ENCODE assay signal across 8 cellular contexts in the genomic region with DNA sequence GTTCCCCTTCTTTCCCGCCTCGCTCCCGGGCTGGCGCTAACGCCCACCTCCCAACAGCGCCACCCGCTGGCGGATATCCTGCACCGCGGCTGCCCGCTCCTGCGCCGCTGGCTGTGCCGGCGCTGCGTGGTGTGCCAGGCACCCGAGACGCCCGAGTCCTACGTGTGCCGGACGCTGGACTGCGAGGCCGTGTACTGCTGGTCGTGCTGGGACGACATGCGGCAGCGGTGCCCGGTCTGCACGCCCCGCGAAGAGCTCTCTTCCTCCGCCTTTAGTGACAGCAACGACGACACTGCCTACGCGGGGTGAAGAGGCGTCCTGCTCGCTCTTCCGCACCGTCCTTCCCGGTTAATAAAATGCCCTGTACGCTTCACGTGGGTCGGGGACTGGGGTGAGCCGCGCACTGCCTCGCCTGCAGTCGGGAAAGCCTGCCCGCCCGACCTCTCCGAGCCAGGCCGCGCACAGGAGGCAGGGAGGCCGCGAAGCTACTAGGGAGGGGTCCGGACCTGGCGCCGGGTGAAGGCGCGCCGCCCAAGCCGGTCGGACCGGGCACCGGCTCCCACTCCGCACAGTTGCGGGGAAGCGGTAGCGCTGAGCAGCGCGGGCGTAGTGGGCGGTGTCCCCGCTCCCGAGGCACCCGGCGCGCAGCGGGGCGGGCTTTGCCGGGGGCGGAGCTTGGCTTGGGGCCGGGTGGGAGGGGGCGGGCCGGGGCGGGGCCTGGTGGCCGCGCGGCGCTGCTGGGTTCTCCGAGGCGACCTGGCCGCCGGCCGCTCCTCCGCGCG. TPM values are rescaled to one million over a fixed set of nuclear protein-coding genes. Genes with fewer than 3 reads are reported as not detected.
DNase-seq lines count a peak whose midpoint lies in the region; ATAC-seq, FAIRE-seq and TF ChIP-seq lines count a peak whose summit lies in the region.

A gene with protein sequence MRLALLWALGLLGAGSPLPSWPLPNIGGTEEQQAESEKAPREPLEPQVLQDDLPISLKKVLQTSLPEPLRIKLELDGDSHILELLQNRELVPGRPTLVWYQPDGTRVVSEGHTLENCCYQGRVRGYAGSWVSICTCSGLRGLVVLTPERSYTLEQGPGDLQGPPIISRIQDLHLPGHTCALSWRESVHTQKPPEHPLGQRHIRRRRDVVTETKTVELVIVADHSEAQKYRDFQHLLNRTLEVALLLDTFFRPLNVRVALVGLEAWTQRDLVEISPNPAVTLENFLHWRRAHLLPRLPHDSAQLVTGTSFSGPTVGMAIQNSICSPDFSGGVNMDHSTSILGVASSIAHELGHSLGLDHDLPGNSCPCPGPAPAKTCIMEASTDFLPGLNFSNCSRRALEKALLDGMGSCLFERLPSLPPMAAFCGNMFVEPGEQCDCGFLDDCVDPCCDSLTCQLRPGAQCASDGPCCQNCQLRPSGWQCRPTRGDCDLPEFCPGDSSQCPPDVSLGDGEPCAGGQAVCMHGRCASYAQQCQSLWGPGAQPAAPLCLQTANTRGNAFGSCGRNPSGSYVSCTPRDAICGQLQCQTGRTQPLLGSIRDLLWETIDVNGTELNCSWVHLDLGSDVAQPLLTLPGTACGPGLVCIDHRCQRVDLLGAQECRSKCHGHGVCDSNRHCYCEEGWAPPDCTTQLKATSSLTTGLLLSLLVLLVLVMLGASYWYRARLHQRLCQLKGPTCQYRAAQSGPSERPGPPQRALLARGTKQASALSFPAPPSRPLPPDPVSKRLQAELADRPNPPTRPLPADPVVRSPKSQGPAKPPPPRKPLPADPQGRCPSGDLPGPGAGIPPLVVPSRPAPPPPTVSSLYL (plus strand): TSS at position 757 of the 782 bp plus-strand sequence. CDS start 71 bp downstream, outside the sequence.

- no peaks in the 10 kb centered on the region for H3K36me3 ChIP-seq in CD4-positive, alpha-beta memory T cell (ENCODE audit: insufficient read depth, low read length)
- H3K36me3 ChIP-seq in HUES48 (ENCODE audit: control insufficient read depth, insufficient read depth, low read length) (no peaks in the 10 kb centered on the region), fibroblast of lung (ENCODE audit: control insufficient read depth, insufficient read depth, low read length) (no peaks in the 10 kb centered on the region)

- peak within 1 kb of the TSS; percentile 93 for H3K4me2 ChIP-seq in fibroblast of lung (ENCODE audit: extremely low read depth, insufficient read depth, low read length)

- H3K4me3 ChIP-seq in CD4-positive, alpha-beta memory T cell (ENCODE audit: low read length in 2 of 2) = peak within 1 kb of the TSS; percentile 69 to 92
- peak within 1 kb of the TSS; percentile 69 for H3K4me3 ChIP-seq in HUES48 (ENCODE audit: low read depth, low read length)
- peak within 1 kb of the TSS; percentile 72 to 79 (median 76) for H3K4me3 ChIP-seq in fibroblast of lung (replicated peaks in 1 of 4; ENCODE audit: control extremely low read depth in 1 of 4, insufficient read depth in 1 of 4, low read depth in 3 of 4, low read length in 4 of 4)

- H3K4me1 Mint-ChIP-seq in CD4-positive, alpha-beta memory T cell = peaks cover 14 to 33% (median 27%) of the 10 kb centered on the region in 4 donors
- peaks cover 13 to 34% of the 10 kb centered on the region in 2 donors for H3K4me1 Mint-ChIP-seq in natural killer cell

- peak within 1 kb of the TSS; percentile 70 to 93 (median 90) for H3K27ac Mint-ChIP-seq in CD4-positive, alpha-beta memory T cell
- H3K27ac Mint-ChIP-seq in natural killer cell = peak within 1 kb of the TSS; percentile 23 to 77

- ATAC-seq in GM19455 (IDR thresholded peaks at IDR 0.05; ENCODE audit: unreplicated experiment) (peak; percentile 61), natural killer cell (peak; percentile 76 to 91 (median 84))

- no peaks in the 10 kb centered on the region for H3K27me3 Mint-ChIP-seq in CD4-positive, alpha-beta memory T cell
- no peaks in the 10 kb centered on the region for H3K27me3 Mint-ChIP-seq in natural killer cell (ENCODE audit: low read depth in 2 of 2)

- no peaks in the 10 kb centered on the region for H3K9me3 Mint-ChIP-seq in CD4-positive, alpha-beta memory T cell
- no peaks in the 10 kb centered on the region for H3K9me3 Mint-ChIP-seq in natural killer cell

- H3K27me3 ChIP-seq in CD4-positive, alpha-beta memory T cell (ENCODE audit: insufficient read depth, low read length) = no peaks in the 10 kb centered on the region
- peaks cover 20% of the 10 kb centered on the region for H3K27me3 ChIP-seq in HUES48 (ENCODE audit: control insufficient read depth, insufficient read depth, low read length)
- no peaks in the 10 kb centered on the region for H3K27me3 ChIP-seq in fibroblast of lung (ENCODE audit: control insufficient read depth, insufficient read depth, low read length)

- intact Hi-C loops in CD4-positive, alpha-beta memory T cell (cut with micrococcal nuclease) = loop anchor here (1.0 to 5.0 kb wide), 6 partner anchors 33 to 491 kb away; partner anchors contain the start of genes CKS1B, FLAD1 and ZBTB7B
- intact Hi-C loops in natural killer cell (cut with micrococcal nuclease) = loop anchor here (1.0 to 5.0 kb wide), 2 partner anchors 14 to 93 kb away; partner anchors contain the start of gene PBXIP1

- CTCF ChIA-PET in CD4-positive, alpha-beta memory T cell (lab: Charles Lee; ENCODE audit: partially characterized antibody) = interaction anchor here (0.6 to 10.7 kb wide), 21 partner anchors 10 to 143 kb away, joined by 3 to 203 read pairs (median 4); partner anchors contain the start of genes EFNA4, KRTCAP2, PBXIP1 and PMVK

- DNase-seq in CD4-positive, alpha-beta memory T cell = peak; percentile 74 to 79 (median 77)
- DNase-seq in RCC 7860 (ENCODE audit: low spot score) = peak; percentile 73
- peak; percentile 62 to 72 for DNase-seq in activated T-helper 1 cell treated with anti-CD3 and anti-CD28 coated beads, Interleukin-2, amount 50 U/mL, for 16 hours (ENCODE audit: low read depth in 1 of 2, low spot score in 1 of 2)
- DNase-seq in fibroblast of lung (ENCODE audit: low read depth in 2 of 2) = peak; percentile 56 to 66
- DNase-seq in natural killer cell = peak; percentile 80
- DNase-seq in stimulated activated naive CD4-positive, alpha-beta T cell treated with Interleukin-2 at 50 U/mL for 16 hours (lab: John Stamatoyannopoulos, UW) = peak; percentile 74

- POLR2A ChIA-PET in CD4-positive, alpha-beta memory T cell (lab: Charles Lee; ENCODE audit: partially characterized antibody) = interaction anchor here (0.6 to 6.9 kb wide), 28 partner anchors 11 to 491 kb away, joined by 3 to 83 read pairs (median 4); partner anchors contain the start of genes CKS1B, EFNA3, EFNA4 and FLAD1

- no peaks in the 10 kb centered on the region for H3K79me2 ChIP-seq in fibroblast of lung (ENCODE audit: control insufficient read depth, insufficient read depth, low read length)

- peak within 1 kb of the TSS; percentile 86 to 92 (median 88) for H3K4me3 Mint-ChIP-seq in CD4-positive, alpha-beta memory T cell
- H3K4me3 Mint-ChIP-seq in natural killer cell = peak within 1 kb of the TSS; percentile 88

- no peaks in the 10 kb centered on the region for H3K9me3 ChIP-seq in CD4-positive, alpha-beta memory T cell (ENCODE audit: control insufficient read depth in 1 of 2, low read length in 2 of 2)
- H3K9me3 ChIP-seq in HUES48 (ENCODE audit: control insufficient read depth, insufficient read depth, low read length) = no peaks in the 10 kb centered on the region
- H3K9me3 ChIP-seq in fibroblast of lung (ENCODE audit: control insufficient read depth, insufficient read depth, low read depth, low read length) = no peaks in the 10 kb centered on the region

- peak; percentile 66 to 82 for TF ChIP-seq CTCF in fibroblast of lung (conservative IDR thresholded peaks at IDR 0.05 in 1 of 2, IDR thresholded peaks at IDR 0.05 in 1 of 2; ENCODE audit: low read depth in 1 of 2, low read length in 2 of 2)
- TF ChIP-seq CTCF in natural killer cell (IDR thresholded peaks at IDR 0.05) = peak; percentile 96

- H3K4me1 ChIP-seq in CD4-positive, alpha-beta memory T cell (ENCODE audit: insufficient read depth, low read length) = peaks cover 27% of the 10 kb centered on the region
- H3K4me1 ChIP-seq in HUES48 (ENCODE audit: control insufficient read depth, insufficient read depth, low read length) (no peaks in the 10 kb centered on the region; the same call in 1 of the 2 replicates), fibroblast of lung (ENCODE audit: control insufficient read depth, extremely low read depth, insufficient read depth, low read length) (peaks cover 7% of the 10 kb centered on the region)

- H3K27ac ChIP-seq in CD4-positive, alpha-beta memory T cell (ENCODE audit: low read depth, low read length) = peak within 1 kb of the TSS; percentile 71
- H3K27ac ChIP-seq in HUES48 (ENCODE audit: low read depth, low read length) (peak within 1 kb of the TSS; percentile 57), fibroblast of lung (ENCODE audit: insufficient read depth, low read length) (peak within 1 kb of the TSS; percentile 56)

- FAIRE-seq in RCC 7860 (lab: Jason Lieb, UNC) = no peak

- H3K36me3 Mint-ChIP-seq in CD4-positive, alpha-beta memory T cell = peaks cover 0 to 3% of the 10 kb centered on the region in 2 donors
- no peaks in the 10 kb centered on the region for H3K36me3 Mint-ChIP-seq in natural killer cell

- peak within 1 kb of the TSS; percentile 92 for H2AFZ ChIP-seq in fibroblast of lung (ENCODE audit: low read length)

- H3K9ac ChIP-seq in HUES48 (ENCODE audit: low read depth, low read length) (peak within 1 kb of the TSS; percentile 3; the same call in 1 of the 2 replicates), fibroblast of lung (ENCODE audit: insufficient read depth, low read length) (peak within 1 kb of the TSS; percentile 65)

- no peaks in the 10 kb centered on the region for H4K20me1 ChIP-seq in fibroblast of lung (ENCODE audit: control insufficient read depth, extremely low read depth, insufficient read depth, low read length)

RNA-seq across cellular contexts. Expression of the gene that starts here (rescaled TPM):
- 10 to 100 TPM; 33.6 to 39.8 TPM for total RNA-seq in CD4-positive, alpha-beta memory T cell
- 10 to 100 TPM; 14.8 to 18.2 TPM for polyA plus RNA-seq in CD4-positive, alpha-beta memory T cell
- total RNA-seq in fibroblast of lung = 49.1 and 58.5 TPM in 2 replicates
- 19.5 and 28.9 TPM in 2 replicates for polyA plus RNA-seq in fibroblast of lung
- 37.4 and 58.0 TPM in 2 replicates for polyA plus RNA-seq in fibroblast of lung (2012)
- 144 and 162 TPM in 2 replicates for polyA minus RNA-seq in fibroblast of lung (ENCODE audit: low replicate concordance)
- 10 to 100 TPM; 54.6 to 83.2 (median 64.7) TPM for total RNA-seq in natural killer cell

Comparison
In these comparisons a context has a peak if more than half of its experiments do, and no peak if none do; other contexts are left out.
1. Peak in every context shown above with its lines: DNase-seq, ATAC-seq, H3K4me3 ChIP-seq and H3K27ac ChIP-seq.